In the genomic region with DNA sequence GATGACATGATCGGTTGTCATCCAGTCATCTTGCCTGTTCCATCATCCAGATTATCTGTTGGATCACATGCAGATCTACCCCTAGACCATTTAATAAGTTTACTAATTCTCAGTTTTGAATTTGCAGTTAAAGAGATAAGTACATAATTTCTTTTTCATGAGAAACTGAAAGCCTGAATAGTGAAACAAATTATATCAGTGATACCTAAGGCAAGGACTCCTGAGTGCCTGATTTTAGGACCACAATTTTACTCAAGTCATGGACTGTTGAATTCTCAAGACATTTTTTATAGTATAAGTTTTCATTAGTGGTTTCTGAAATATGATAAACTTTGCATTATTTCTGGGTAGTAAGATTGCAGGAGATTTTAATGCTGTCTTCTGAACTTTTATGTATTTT, we compare ENCODE assay signal across 22 cellular contexts. TPM values are rescaled to one million over a fixed set of nuclear protein-coding genes. Genes with fewer than 3 reads are reported as not detected.
DNase-seq lines count a peak whose midpoint lies in the region; ATAC-seq, FAIRE-seq and TF ChIP-seq lines count a peak whose summit lies in the region.
"Had no signal": no experiment of that assay in that cellular context is flagged by ENCODE, and none has a peak within 500 bp of the region (broad histone marks: within the 10 kb centered on the region; RNA-seq: fewer than 3 reads in every experiment).

No MANE protein-coding gene starts in this region.

- H3K4me2 ChIP-seq in KMS-11 (peak overlapping the region; percentile 77), GM12878 (ENCODE audit: control insufficient read depth, insufficient read depth) (peak overlapping the region; percentile 88)
- H3K4me2 ChIP-seq: GM23338 had no signal

- RAD21 ChIA-PET in GM12878 (lab: Charles Lee; ENCODE audit: unreplicated experiment) = interaction anchor here (2.1 to 2.4 kb wide), 2 partner anchors 10 to 30 kb away, joined by 11 to 35 read pairs; a partner anchor contains a TSS

- H4K20me1 ChIP-seq in KMS-11 (ENCODE audit: insufficient read depth) (no peaks in the 10 kb centered on the region), GM12878 (ENCODE audit: control insufficient read depth, insufficient read depth) (no peaks in the 10 kb centered on the region)

- H3K4me3 ChIP-seq in CD4-positive, CD25-positive, alpha-beta regulatory T cell (ENCODE audit: low read depth, low read length) = no peak overlapping the region
- H3K4me3 ChIP-seq in KMS-11 (IDR thresholded peaks at IDR 0.05; ENCODE audit: insufficient read depth, low read depth, low read length) (peak overlapping the region; percentile 85), GM12878 (peak overlapping the region; percentile 52), transverse colon (no peak overlapping the region)
- H3K4me3 ChIP-seq: GM23338, MG63, SK-N-MC had no signal

- peaks cover 0 to 2% (median 0%) of the 10 kb centered on the region in 7 donors for H3K9me3 Mint-ChIP-seq in CD4-positive, CD25-positive, alpha-beta regulatory T cell
- H3K9me3 Mint-ChIP-seq: CD4-positive, alpha-beta T cell; GM23338 had no signal

- no peak overlapping the region for H3K4me3 Mint-ChIP-seq in CD4-positive, CD25-positive, alpha-beta regulatory T cell
- H3K4me3 Mint-ChIP-seq: CD4-positive, alpha-beta T cell; GM23338 had no signal

- no peak for ATAC-seq in CD4-positive, CD25-positive, alpha-beta regulatory T cell (ENCODE audit: low read depth in 2 of 2)
- ATAC-seq in GM12878 = peak; percentile 70
- no peak for ATAC-seq in GM18517 (IDR thresholded peaks at IDR 0.05; ENCODE audit: unreplicated experiment)
- ATAC-seq: GM23338, Panc1, Right ventricle myocardium inferior had no signal

- no peaks in the 10 kb centered on the region for H3K27me3 ChIP-seq in CD4-positive, CD25-positive, alpha-beta regulatory T cell (ENCODE audit: control insufficient read depth, insufficient read depth, low read length)
- H3K27me3 ChIP-seq in KMS-11 (ENCODE audit: insufficient read depth, low read depth) = no peaks in the 10 kb centered on the region
- H3K27me3 ChIP-seq in GM12878 (replicated peaks in 1 of 2; ENCODE audit: control insufficient read depth in 2 of 2, insufficient read depth in 2 of 2, low read length in 1 of 2) = no peaks in the 10 kb centered on the region
- H3K27me3 ChIP-seq in transverse colon = no peaks in the 10 kb centered on the region

- CTCF ChIA-PET in GM12878 (lab: Yijun Ruan, JAX) = interaction anchor here (1.0 to 2.4 kb wide), 2 partner anchors 8 to 200 kb away, joined by 3 to 35 read pairs; a partner anchor contains a TSS

- intact Hi-C loops in GM12878 (cut with micrococcal nuclease; ENCODE audit: unreplicated experiment) (no loop called here), transverse colon (cut with DNase I; ENCODE audit: low total_unique reads) (no loop called here)

- peak overlapping the region in 2 of 3 donors; percentile 22 to 52 for H3K27ac Mint-ChIP-seq in CD4-positive, CD25-positive, alpha-beta regulatory T cell
- H3K27ac Mint-ChIP-seq: GM23338 had no signal

- H3K36me3 Mint-ChIP-seq in CD4-positive, CD25-positive, alpha-beta regulatory T cell = peaks cover 42% of the 10 kb centered on the region

- SMC1A ChIA-PET in GM12878 (lab: Charles Lee; ENCODE audit: uncharacterized antibody, unreplicated experiment) = interaction anchor here (2.5 kb wide), 1 partner anchor 9 kb away, joined by 18 read pairs; no protein-coding TSS in a partner anchor

- TF ChIP-seq POLR2A in GM12891 (IDR thresholded peaks at IDR 0.05; ENCODE audit: low read depth, low read length) = no peak
- no peak for TF ChIP-seq POLR2A in GM12878 (IDR thresholded peaks at IDR 0.05; ENCODE audit: low read depth, low read length)
- no peak for TF ChIP-seq POLR2A in transverse colon (IDR thresholded peaks at IDR 0.05)

- H3K9ac ChIP-seq in KMS-11 (no peak overlapping the region), GM12878 (ENCODE audit: control insufficient read depth, insufficient read depth, low read length) (no peak overlapping the region)

- peak overlapping the region; percentile 70 for H2AFZ ChIP-seq in KMS-11 (ENCODE audit: low read depth)
- H2AFZ ChIP-seq in GM12878 (ENCODE audit: control insufficient read depth, low read depth, low read length) = no peak overlapping the region
- H2AFZ ChIP-seq: GM23338 had no signal

- H3K4me1 ChIP-seq in CD4-positive, CD25-positive, alpha-beta regulatory T cell (ENCODE audit: control insufficient read depth, insufficient read depth, low read length, poor library complexity, severe bottlenecking) = no peaks in the 10 kb centered on the region
- H3K4me1 ChIP-seq in KMS-11 (ENCODE audit: low read depth, poor library complexity, severe bottlenecking) (peaks cover 30% of the 10 kb centered on the region), GM12878 (ENCODE audit: control insufficient read depth, insufficient read depth, low read length) (peaks cover 26% of the 10 kb centered on the region), transverse colon (no peaks in the 10 kb centered on the region)

- no peak overlapping the region for H3K27ac ChIP-seq in CD4-positive, CD25-positive, alpha-beta regulatory T cell (ENCODE audit: insufficient read depth, low read length, poor library complexity, severe bottlenecking)
- H3K27ac ChIP-seq in KMS-11 = peak overlapping the region; percentile 57; the same call in 1 of the 2 replicates
- peak overlapping the region; percentile 76 for H3K27ac ChIP-seq in GM12878 (ENCODE audit: control insufficient read depth, insufficient read depth)
- no peak overlapping the region for H3K27ac ChIP-seq in transverse colon
- H3K27ac ChIP-seq: HL-60, SK-N-MC had no signal

- WGBS in GM12878 (ENCODE audit: insufficient coverage, insufficient replicate concordance, low lambda C conversion rate, missing lambda C conversion rate) = 52% methylated on average over 1 of the region's 1 CpG
- WGBS in transverse colon (ENCODE audit: low coverage in 1 of 2), 2 donors = 86 to 89% methylated on average over 1 of the region's 1 CpG

- H3K79me2 ChIP-seq in KMS-11 (ENCODE audit: insufficient read depth, low read depth) (no peaks in the 10 kb centered on the region), GM12878 (ENCODE audit: control insufficient read depth, insufficient read depth, low read length) (peaks cover 70% of the 10 kb centered on the region)

- H3K4me1 Mint-ChIP-seq in CD4-positive, CD25-positive, alpha-beta regulatory T cell = peaks cover 49 to 68% (median 52%) of the 10 kb centered on the region in 4 donors
- H3K4me1 Mint-ChIP-seq: GM23338 had no signal

- DNase-seq in CD4-positive, CD25-positive, alpha-beta regulatory T cell = no peak
- no peak for DNase-seq in GM12891 (ENCODE audit: insufficient read length, low spot score)
- DNase-seq in GM12878 (ENCODE audit: low read depth, low spot score) = no peak
- DNase-seq in NCI-H510A treated with DMSO at 0.1 percent for 48 hours (lab: John Stamatoyannopoulos, UW) = no peak
- no peak for DNase-seq in transverse colon
- DNase-seq in HUDEP-2 (lab: John Stamatoyannopoulos, UW; ENCODE audit: unreplicated experiment in 76 of 76) = no peak
- DNase-seq: AML-193; CD4-positive, alpha-beta T cell; KG1; MG63; NCI-H187 treated with DMSO at 0.1 percent for 48 hours; NCI-H446; NCI-H748 treated with DMSO at 0.1 percent for 48 hours had no signal

- TF ChIP-seq CTCF in KMS-11 (conservative IDR thresholded peaks at IDR 0.05; ENCODE audit: low read depth, low read length) = no peak
- no peak for TF ChIP-seq CTCF in GM12878 (IDR thresholded peaks at IDR 0.05 in 2 of 3, conservative IDR thresholded peaks at IDR 0.05 in 1 of 3; ENCODE audit: control insufficient read depth in 2 of 3, extremely low read depth in 1 of 3, insufficient read depth in 1 of 3, low read depth in 3 of 3, low read length in 3 of 3)
- no peak for TF ChIP-seq CTCF in transverse colon (IDR thresholded peaks at IDR 0.05)

- in situ Hi-C loops in GM12878 (cut with MboI) (no loop called here), transverse colon (cut with MboI; ENCODE audit: low pct_ligation_motif_present in 1 of 4, low pct_unique_long_range_greater_than_20kb in 1 of 4, low sequenced_read_pairs in 3 of 4) (no loop called here)

- TF ChIP-seq EP300 in GM12878 (IDR thresholded peaks at IDR 0.05; ENCODE audit: borderline replicate concordance in 1 of 2, control insufficient read depth in 1 of 2, low read depth in 2 of 2, low read length in 2 of 2) = no peak
- no peak for TF ChIP-seq EP300 in transverse colon (IDR thresholded peaks at IDR 0.05; ENCODE audit: low read depth)

- H3K36me3 ChIP-seq in CD4-positive, CD25-positive, alpha-beta regulatory T cell (ENCODE audit: control insufficient read depth, insufficient read depth, low read length) = peaks cover 12% of the 10 kb centered on the region
- H3K36me3 ChIP-seq in KMS-11 (ENCODE audit: insufficient read depth) = no peaks in the 10 kb centered on the region
- peaks cover 2 to 19% of the 10 kb centered on the region in 2 experiments; a peak in 2 of 4 replicates for H3K36me3 ChIP-seq in GM12878 (ENCODE audit: control insufficient read depth in 2 of 2, insufficient read depth in 2 of 2, low read length in 1 of 2)
- H3K36me3 ChIP-seq in transverse colon = peaks cover 0 to 7% (median 0%) of the 10 kb centered on the region in 4 donors
- H3K36me3 ChIP-seq: MG63 had no signal

- POLR2A ChIA-PET in GM12878 (lab: Charles Lee) = interaction anchor here (2.2 kb wide), 1 partner anchor 9 kb away, joined by 10 read pairs; no protein-coding TSS in a partner anchor

- no TSS peak for BruUV-seq in GM12878 (replicated peaks; lab: Mats Ljungman, UMichigan)

- FAIRE-seq in GM12891 (lab: Jason Lieb, UNC) = peak; percentile 16
- peak; percentile 64 for FAIRE-seq in GM12878 (lab: Jason Lieb, UNC)
- FAIRE-seq: D721Med had no signal

- no peak for TF ChIP-seq RAD21 in GM12878 (IDR thresholded peaks at IDR 0.05; ENCODE audit: insufficient read depth, low read depth, low read length)

- H3K27me3 Mint-ChIP-seq in CD4-positive, CD25-positive, alpha-beta regulatory T cell = no peaks in the 10 kb centered on the region
- H3K27me3 Mint-ChIP-seq: CD4-positive, alpha-beta T cell had no signal

- H3K9me3 ChIP-seq in CD4-positive, CD25-positive, alpha-beta regulatory T cell (ENCODE audit: control insufficient read depth in 2 of 2, low read length in 2 of 2) = peaks cover 0 to 2% of the 10 kb centered on the region in 2 experiments
- peaks cover 24% of the 10 kb centered on the region for H3K9me3 ChIP-seq in GM12878 (replicated peaks; ENCODE audit: control insufficient read depth, insufficient read depth, low read length)
- H3K9me3 ChIP-seq in transverse colon = no peaks in the 10 kb centered on the region

RNA-seq across cellular contexts. Expression of a gene that starts 13.2 kb away (rescaled TPM):
- total RNA-seq in CD4-positive, CD25-positive, alpha-beta regulatory T cell = 59.9 TPM
- polyA plus RNA-seq in CD4-positive, CD25-positive, alpha-beta regulatory T cell = 10 to 100 TPM; 13.6 to 18.1 (median 17.7) TPM
- 16.9 TPM for polyA plus RNA-seq in GM12891 (2012; ENCODE audit: low read depth, missing spikeins)
- total RNA-seq in GM12878 (2013; cell fraction: nucleolus; rRNA removed) = 667 and 679 TPM in 2 replicates
- total RNA-seq in GM12878 (2014; rRNA removed) (42.2 and 44.7 TPM in 2 replicates), GM12878 (2014; rRNA removed; fragmentation: Illumina TruSeq; extraction: Trizol) (27.5 and 32.2 TPM in 2 replicates), GM12878 (2021) (24.6 and 26.8 TPM in 2 replicates), transverse colon (100 to 1,000 TPM in 1 of 4 donors, 10 to 100 TPM in 3; 35.6 to 134 (median 83.4) TPM)
- 17.2 TPM for polyA plus RNA-seq in GM12878 (2011; ENCODE audit: low read depth)
- polyA plus RNA-seq in GM12878 (2011; rRNA removed) (36.8 and 45.0 TPM in 2 replicates), GM12878 (2014; fragmentation: Illumina TruSeq; extraction: Trizol) (26.5 and 29.9 TPM in 2 replicates), GM12878 (2014; fragmentation: Nextera tagmentation; extraction: Ambion mirVana) (1 to 10 TPM; 3.0 to 3.2 TPM), GM12878 (2014; rRNA removed) (25.5 and 27.5 TPM in 2 replicates), GM12878 (2016; fragmentation: Nextera tagmentation; extraction: Ambion mirVana) (10 to 100 TPM; 23.8 to 24.7 TPM)
- 27.5 and 28.7 TPM in 2 replicates for polyA plus RNA-seq in GM12878 (2011; cell fraction: cytosol; rRNA removed)
- polyA plus RNA-seq in GM12878 (2011; cell fraction: nucleus; rRNA removed) = 120 and 135 TPM in 2 replicates
- 22.2 and 26.2 TPM in 2 replicates for polyA plus RNA-seq in GM12878 (2012)
- 157 and 188 TPM in 2 replicates for polyA minus RNA-seq in GM12878 (2011; rRNA and poly(A)+ RNA removed)
- 12.3 and 23.4 TPM in 2 replicates for polyA minus RNA-seq in GM12878 (2011; cell fraction: cytosol; rRNA and poly(A)+ RNA removed)
- polyA minus RNA-seq in GM12878 (2011; cell fraction: nucleus; rRNA and poly(A)+ RNA removed) = 188 and 316 TPM in 2 replicates
- total RNA-seq: A673 had no signal
- polyA plus RNA-seq: GM23338 had no signal

RNA-seq across cellular contexts. Expression of a gene that starts 30.6 kb away (rescaled TPM):
- 10.5 TPM for total RNA-seq in CD4-positive, CD25-positive, alpha-beta regulatory T cell
- polyA plus RNA-seq in CD4-positive, CD25-positive, alpha-beta regulatory T cell = 1 to 10 TPM; 2.3 to 4.0 (median 2.6) TPM
- polyA plus RNA-seq in GM12891 (2012; ENCODE audit: low read depth, missing spikeins) = 3.7 TPM
- total RNA-seq in GM12878 (2013; cell fraction: nucleolus; rRNA removed) = 103 and 106 TPM in 2 replicates
- total RNA-seq in GM12878 (2014; rRNA removed) (7.9 and 8.1 TPM in 2 replicates), GM12878 (2014; rRNA removed; fragmentation: Illumina TruSeq; extraction: Trizol) (12.2 and 13.6 TPM in 2 replicates), GM12878 (2021) (10.9 and 11.3 TPM in 2 replicates), transverse colon (10 to 100 TPM in 3 of 4 donors, 1 to 10 TPM in 1; 2.6 to 34.0 (median 19.9) TPM)
- 1.8 TPM for polyA plus RNA-seq in GM12878 (2011; ENCODE audit: low read depth)
- polyA plus RNA-seq in GM12878 (2011; rRNA removed) (5.4 and 7.5 TPM in 2 replicates), GM12878 (2014; fragmentation: Illumina TruSeq; extraction: Trizol) (5.7 and 13.0 TPM in 2 replicates), GM12878 (2014; fragmentation: Nextera tagmentation; extraction: Ambion mirVana) (1 to 10 TPM; 2.0 to 2.7 TPM), GM12878 (2014; rRNA removed) (3.5 and 8.9 TPM in 2 replicates), GM12878 (2016; fragmentation: Nextera tagmentation; extraction: Ambion mirVana) (10 to 100 TPM; 10.1 to 13.9 TPM)
- 2.7 and 2.9 TPM in 2 replicates for polyA plus RNA-seq in GM12878 (2011; cell fraction: cytosol; rRNA removed)
- 10.6 and 12.4 TPM in 2 replicates for polyA plus RNA-seq in GM12878 (2011; cell fraction: nucleus; rRNA removed)
- polyA plus RNA-seq in GM12878 (2012) = 4.1 and 4.8 TPM in 2 replicates
- polyA minus RNA-seq in GM12878 (2011; rRNA and poly(A)+ RNA removed) = 8.4 and 12.2 TPM in 2 replicates
- polyA minus RNA-seq in GM12878 (2011; cell fraction: cytosol; rRNA and poly(A)+ RNA removed) = 2.1 and 2.2 TPM in 2 replicates
- polyA minus RNA-seq in GM12878 (2011; cell fraction: nucleus; rRNA and poly(A)+ RNA removed) = 19.9 and 32.4 TPM in 2 replicates

Comparison
In these comparisons a context has a peak if more than half of its experiments do, and no peak if none do; other contexts are left out.
1. H3K27ac ChIP-seq: peak in KMS-11 (single experiment) and GM12878 (single experiment); none in CD4-positive, CD25-positive, alpha-beta regulatory T cell (single experiment) and transverse colon (0 of 4).
2. H3K4me3 ChIP-seq: peak in KMS-11 (single experiment) and GM12878 (single experiment); none in CD4-positive, CD25-positive, alpha-beta regulatory T cell (single experiment) and transverse colon (0 of 4).